In the genomic region with DNA sequence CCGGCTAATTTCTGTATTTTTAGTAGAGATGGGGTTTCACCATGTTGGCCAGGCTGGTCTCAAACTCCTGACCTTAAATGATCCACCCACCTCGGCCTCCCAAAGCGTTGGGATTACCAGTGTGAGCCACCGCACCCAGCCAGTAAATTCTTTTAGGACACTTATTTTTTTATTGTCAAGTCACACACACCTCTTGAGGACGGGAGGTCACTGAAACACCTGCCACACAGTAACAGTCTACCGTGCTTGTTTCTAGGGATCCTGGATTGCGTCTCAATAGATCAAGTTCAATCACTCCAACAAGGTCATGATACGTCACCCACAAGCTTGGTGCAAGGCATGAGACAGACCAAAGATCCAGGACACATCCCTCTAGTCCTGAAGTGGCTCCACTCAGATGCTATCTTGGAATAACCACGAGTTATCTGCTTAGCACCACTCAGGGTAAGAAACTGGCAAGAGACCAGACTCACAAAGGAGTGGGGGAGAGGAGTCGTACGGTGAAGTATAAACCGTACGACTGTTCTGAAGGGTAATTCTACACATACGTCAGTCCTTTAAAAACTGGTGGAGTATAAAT, we compare ENCODE assay signal across 1 cellular context.
TF ChIP-seq lines count a peak whose summit lies in the region.

No MANE protein-coding gene starts in this region.

TF ChIP-seq in K562, 482 proteins besides CTCF, POLR2A, EP300 and RAD21:
- TF ChIP-seq, protein P1, sequence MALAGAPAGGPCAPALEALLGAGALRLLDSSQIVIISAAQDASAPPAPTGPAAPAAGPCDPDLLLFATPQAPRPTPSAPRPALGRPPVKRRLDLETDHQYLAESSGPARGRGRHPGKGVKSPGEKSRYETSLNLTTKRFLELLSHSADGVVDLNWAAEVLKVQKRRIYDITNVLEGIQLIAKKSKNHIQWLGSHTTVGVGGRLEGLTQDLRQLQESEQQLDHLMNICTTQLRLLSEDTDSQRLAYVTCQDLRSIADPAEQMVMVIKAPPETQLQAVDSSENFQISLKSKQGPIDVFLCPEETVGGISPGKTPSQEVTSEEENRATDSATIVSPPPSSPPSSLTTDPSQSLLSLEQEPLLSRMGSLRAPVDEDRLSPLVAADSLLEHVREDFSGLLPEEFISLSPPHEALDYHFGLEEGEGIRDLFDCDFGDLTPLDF (CRISPR knock-in tag; IDR thresholded peaks at IDR 0.05): peak; percentile 36; the same call in 1 of the 2 replicates
- TF ChIP-seq ZNF175 (CRISPR knock-in tag; IDR thresholded peaks at IDR 0.05; ENCODE audit: low read depth): no peak
- TF ChIP-seq STAT5B (CRISPR knock-in tag; IDR thresholded peaks at IDR 0.05): no peak
- TF ChIP-seq, protein P2, sequence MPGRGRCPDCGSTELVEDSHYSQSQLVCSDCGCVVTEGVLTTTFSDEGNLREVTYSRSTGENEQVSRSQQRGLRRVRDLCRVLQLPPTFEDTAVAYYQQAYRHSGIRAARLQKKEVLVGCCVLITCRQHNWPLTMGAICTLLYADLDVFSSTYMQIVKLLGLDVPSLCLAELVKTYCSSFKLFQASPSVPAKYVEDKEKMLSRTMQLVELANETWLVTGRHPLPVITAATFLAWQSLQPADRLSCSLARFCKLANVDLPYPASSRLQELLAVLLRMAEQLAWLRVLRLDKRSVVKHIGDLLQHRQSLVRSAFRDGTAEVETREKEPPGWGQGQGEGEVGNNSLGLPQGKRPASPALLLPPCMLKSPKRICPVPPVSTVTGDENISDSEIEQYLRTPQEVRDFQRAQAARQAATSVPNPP (IDR thresholded peaks at IDR 0.05; ENCODE audit: borderline replicate concordance, insufficient read depth, insufficient read length): no peak
- TF ChIP-seq ZNF121 (CRISPR knock-in tag; conservative IDR thresholded peaks at IDR 0.05): no peak
- TF ChIP-seq, protein P3, sequence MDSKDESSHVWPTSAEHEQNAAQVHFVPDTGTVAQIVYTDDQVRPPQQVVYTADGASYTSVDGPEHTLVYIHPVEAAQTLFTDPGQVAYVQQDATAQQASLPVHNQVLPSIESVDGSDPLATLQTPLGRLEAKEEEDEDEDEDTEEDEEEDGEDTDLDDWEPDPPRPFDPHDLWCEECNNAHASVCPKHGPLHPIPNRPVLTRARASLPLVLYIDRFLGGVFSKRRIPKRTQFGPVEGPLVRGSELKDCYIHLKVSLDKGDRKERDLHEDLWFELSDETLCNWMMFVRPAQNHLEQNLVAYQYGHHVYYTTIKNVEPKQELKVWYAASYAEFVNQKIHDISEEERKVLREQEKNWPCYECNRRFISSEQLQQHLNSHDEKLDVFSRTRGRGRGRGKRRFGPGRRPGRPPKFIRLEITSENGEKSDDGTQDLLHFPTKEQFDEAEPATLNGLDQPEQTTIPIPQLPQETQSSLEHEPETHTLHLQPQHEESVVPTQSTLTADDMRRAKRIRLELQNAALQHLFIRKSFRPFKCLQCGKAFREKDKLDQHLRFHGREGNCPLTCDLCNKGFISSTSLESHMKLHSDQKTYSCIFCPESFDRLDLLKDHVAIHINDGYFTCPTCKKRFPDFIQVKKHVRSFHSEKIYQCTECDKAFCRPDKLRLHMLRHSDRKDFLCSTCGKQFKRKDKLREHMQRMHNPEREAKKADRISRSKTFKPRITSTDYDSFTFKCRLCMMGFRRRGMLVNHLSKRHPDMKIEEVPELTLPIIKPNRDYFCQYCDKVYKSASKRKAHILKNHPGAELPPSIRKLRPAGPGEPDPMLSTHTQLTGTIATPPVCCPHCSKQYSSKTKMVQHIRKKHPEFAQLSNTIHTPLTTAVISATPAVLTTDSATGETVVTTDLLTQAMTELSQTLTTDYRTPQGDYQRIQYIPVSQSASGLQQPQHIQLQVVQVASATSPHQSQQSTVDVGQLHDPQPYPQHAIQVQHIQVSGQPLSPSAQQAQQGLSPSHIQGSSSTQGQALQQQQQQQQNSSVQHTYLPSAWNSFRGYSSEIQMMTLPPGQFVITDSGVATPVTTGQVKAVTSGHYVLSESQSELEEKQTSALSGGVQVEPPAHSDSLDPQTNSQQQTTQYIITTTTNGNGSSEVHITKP (IDR thresholded peaks at IDR 0.05; ENCODE audit: partially characterized antibody): peak; percentile 85
- TF ChIP-seq ILF3 (IDR thresholded peaks at IDR 0.05; ENCODE audit: borderline replicate concordance): no peak
- no peak for TF ChIP-seq CHCHD3 (CRISPR knock-in tag; IDR thresholded peaks at IDR 0.05)
- TF ChIP-seq, protein P4, sequence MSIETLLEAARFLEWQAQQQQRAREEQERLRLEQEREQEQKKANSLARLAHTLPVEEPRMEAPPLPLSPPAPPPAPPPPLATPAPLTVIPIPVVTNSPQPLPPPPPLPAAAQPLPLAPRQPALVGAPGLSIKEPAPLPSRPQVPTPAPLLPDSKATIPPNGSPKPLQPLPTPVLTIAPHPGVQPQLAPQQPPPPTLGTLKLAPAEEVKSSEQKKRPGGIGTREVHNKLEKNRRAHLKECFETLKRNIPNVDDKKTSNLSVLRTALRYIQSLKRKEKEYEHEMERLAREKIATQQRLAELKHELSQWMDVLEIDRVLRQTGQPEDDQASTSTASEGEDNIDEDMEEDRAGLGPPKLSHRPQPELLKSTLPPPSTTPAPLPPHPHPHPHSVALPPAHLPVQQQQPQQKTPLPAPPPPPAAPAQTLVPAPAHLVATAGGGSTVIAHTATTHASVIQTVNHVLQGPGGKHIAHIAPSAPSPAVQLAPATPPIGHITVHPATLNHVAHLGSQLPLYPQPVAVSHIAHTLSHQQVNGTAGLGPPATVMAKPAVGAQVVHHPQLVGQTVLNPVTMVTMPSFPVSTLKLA (conservative IDR thresholded peaks at IDR 0.05): 0 out of 4 replicates have a peak, but pooled peaks of 1 of the 2 experiments have one; percentile 17
